Comparison of ENCODE assay signal across 9 cellular contexts in the genomic region with DNA sequence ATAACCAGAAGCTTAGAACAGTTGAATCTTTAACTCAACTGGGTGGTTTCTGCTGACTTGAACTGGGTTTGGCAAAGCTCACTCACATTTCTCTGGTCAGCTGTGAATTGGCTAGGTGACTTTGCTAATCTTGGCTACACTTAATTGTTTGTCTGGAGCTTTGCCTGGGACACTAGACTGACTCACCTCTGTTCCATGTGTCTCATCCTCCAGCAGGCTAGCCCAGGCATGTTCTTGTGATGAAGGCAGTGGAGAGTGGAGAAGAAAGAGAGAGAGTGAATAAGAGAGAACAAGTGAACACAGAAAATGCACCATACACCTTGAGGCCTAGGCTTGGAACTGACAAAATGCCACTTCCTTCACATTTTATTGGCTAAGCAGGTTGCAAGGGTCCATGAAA. TPM values are rescaled to one million over a fixed set of nuclear protein-coding genes. Genes with fewer than 3 reads are reported as not detected.
DNase-seq lines count a peak whose midpoint lies in the region; ATAC-seq and TF ChIP-seq lines count a peak whose summit lies in the region.
"Had no signal": no experiment of that assay in that cellular context is flagged by ENCODE, and none has a peak within 500 bp of the region (broad histone marks: within the 10 kb centered on the region; RNA-seq: fewer than 3 reads in every experiment).

No MANE protein-coding gene starts in this region.

- H3K36me3 ChIP-seq in Peyer's patch, result no peaks in the 10 kb centered on the region

- no peak overlapping the region for H3K27ac ChIP-seq in Peyer's patch

- TF ChIP-seq CTCF in Peyer's patch (IDR thresholded peaks at IDR 0.05), result no peak

- TF ChIP-seq POLR2A in Peyer's patch (IDR thresholded peaks at IDR 0.05), result no peak

- DNase-seq in H4 (ENCODE audit: low spot score) (peak; percentile 42), fibroblast of the conjunctiva (ENCODE audit: low read depth) (peak; percentile 88), sciatic nerve (ENCODE audit: low spot score) (no peak), ureter (ENCODE audit: low spot score) (no peak), Peyer's patch (no peak)
- DNase-seq in NK-92 treated with Interleukin-12 subunit alpha and Interleukin-12 subunit beta, amount 100 ng/mL, for 24 hours (lab: John Stamatoyannopoulos, UW), result no peak

- H3K27me3 ChIP-seq in Peyer's patch, result no peaks in the 10 kb centered on the region

- no peaks in the 10 kb centered on the region for H3K9me3 ChIP-seq in Peyer's patch

- ATAC-seq in SK-N-SH treated with all-trans-retinoic acid at 6 μM for 48 hours (peak; percentile 93), sciatic nerve (peak; percentile 68), HG03460 (IDR thresholded peaks at IDR 0.05; ENCODE audit: unreplicated experiment) (no peak)

- H3K4me1 ChIP-seq in Peyer's patch, result no peaks in the 10 kb centered on the region

- intact Hi-C loops in sciatic nerve (cut with DNase I), result no loop called here

- no peak overlapping the region for H3K4me3 ChIP-seq in Peyer's patch

TF ChIP-seq in SK-N-SH treated with all-trans-retinoic acid at 6 μM for 48 hours, 23 proteins besides CTCF, POLR2A, EP300 and RAD21:
- TF ChIP-seq ZFP3 (CRISPR knock-in tag; IDR thresholded peaks at IDR 0.05) (peak; percentile 69; the same call in 1 of the 2 replicates), ZC3H10 (CRISPR knock-in tag; IDR thresholded peaks at IDR 0.05) (0 out of 2 replicates have a peak, but pooled peaks have one; percentile 20), CSDC2 (CRISPR knock-in tag; IDR thresholded peaks at IDR 0.05) (peak; percentile 94), ISL1 (CRISPR knock-in tag; IDR thresholded peaks at IDR 0.05) (peak; percentile 47), GLIS3 (CRISPR knock-in tag; IDR thresholded peaks at IDR 0.05) (no peak), RARB (CRISPR knock-in tag; IDR thresholded peaks at IDR 0.05) (peak; percentile 69)
- TF ChIP-seq, protein P1, sequence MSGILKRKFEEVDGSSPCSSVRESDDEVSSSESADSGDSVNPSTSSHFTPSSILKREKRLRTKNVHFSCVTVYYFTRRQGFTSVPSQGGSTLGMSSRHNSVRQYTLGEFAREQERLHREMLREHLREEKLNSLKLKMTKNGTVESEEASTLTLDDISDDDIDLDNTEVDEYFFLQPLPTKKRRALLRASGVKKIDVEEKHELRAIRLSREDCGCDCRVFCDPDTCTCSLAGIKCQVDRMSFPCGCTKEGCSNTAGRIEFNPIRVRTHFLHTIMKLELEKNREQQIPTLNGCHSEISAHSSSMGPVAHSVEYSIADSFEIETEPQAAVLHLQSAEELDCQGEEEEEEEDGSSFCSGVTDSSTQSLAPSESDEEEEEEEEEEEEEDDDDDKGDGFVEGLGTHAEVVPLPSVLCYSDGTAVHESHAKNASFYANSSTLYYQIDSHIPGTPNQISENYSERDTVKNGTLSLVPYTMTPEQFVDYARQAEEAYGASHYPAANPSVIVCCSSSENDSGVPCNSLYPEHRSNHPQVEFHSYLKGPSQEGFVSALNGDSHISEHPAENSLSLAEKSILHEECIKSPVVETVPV (CRISPR knock-in tag; IDR thresholded peaks at IDR 0.05), result no peak
- TF ChIP-seq, protein P2, sequence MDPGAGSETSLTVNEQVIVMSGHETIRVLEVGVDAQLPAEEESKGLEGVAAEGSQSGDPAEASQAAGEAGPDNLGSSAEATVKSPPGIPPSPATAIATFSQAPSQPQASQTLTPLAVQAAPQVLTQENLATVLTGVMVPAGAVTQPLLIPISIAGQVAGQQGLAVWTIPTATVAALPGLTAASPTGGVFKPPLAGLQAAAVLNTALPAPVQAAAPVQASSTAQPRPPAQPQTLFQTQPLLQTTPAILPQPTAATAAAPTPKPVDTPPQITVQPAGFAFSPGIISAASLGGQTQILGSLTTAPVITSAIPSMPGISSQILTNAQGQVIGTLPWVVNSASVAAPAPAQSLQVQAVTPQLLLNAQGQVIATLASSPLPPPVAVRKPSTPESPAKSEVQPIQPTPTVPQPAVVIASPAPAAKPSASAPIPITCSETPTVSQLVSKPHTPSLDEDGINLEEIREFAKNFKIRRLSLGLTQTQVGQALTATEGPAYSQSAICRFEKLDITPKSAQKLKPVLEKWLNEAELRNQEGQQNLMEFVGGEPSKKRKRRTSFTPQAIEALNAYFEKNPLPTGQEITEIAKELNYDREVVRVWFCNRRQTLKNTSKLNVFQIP (CRISPR knock-in tag; IDR thresholded peaks at IDR 0.05; ENCODE audit: borderline replicate concordance, low read depth), result no peak

RNA-seq across cellular contexts. Expression of a gene that starts 32.6 kb away (rescaled TPM):
- not detected in 2 replicates for total RNA-seq in H4 (2014; rRNA removed; shearing (Covaris generic))
- total RNA-seq in sciatic nerve, result not detected
- not detected for total RNA-seq in ureter
- not detected for total RNA-seq in Peyer's patch
- total RNA-seq: mesenteric fat pad had no signal

Comparison
In these comparisons a context has a peak if more than half of its experiments do, and no peak if none do; other contexts are left out.
1. DNase-seq: peak in H4 (single experiment) and fibroblast of the conjunctiva (single experiment); none in sciatic nerve (single experiment), ureter (single experiment), NK-92 treated with Interleukin-12 subunit alpha and Interleukin-12 subunit beta, amount 100 ng/mL, for 24 hours (single experiment) and Peyer's patch (0 of 3).